In genomic region chr3:107414325-107414964, GRCh38 we compare ENCODE assay signal across 15 cellular contexts. TPM values are rescaled to one million over a fixed set of nuclear protein-coding genes. Genes with fewer than 3 reads are reported as not detected.
DNase-seq lines count a peak whose midpoint lies in the region; ATAC-seq lines count a peak whose summit lies in the region.
"Had no signal": no experiment of that assay in that cellular context is flagged by ENCODE, and none has a peak within 500 bp of the region (broad histone marks: within the 10 kb centered on the region; RNA-seq: fewer than 3 reads in every experiment).

No MANE protein-coding gene starts in this region.

- H3K27ac Mint-ChIP-seq in activated naive CD4-positive, alpha-beta T cell treated with anti-CD3 and anti-CD28 coated beads for 36 hours, result no peak overlapping the region
- H3K27ac Mint-ChIP-seq in stimulated activated naive CD8-positive, alpha-beta T cell treated with anti-CD3 and anti-CD28 coated beads, Interleukin-15, amount 100 ng/mL, for 72 hours, result peak overlapping the region in 1 of 2 donors; percentile 59
- H3K27ac Mint-ChIP-seq: T-helper 17 cell had no signal

- H3K9me3 Mint-ChIP-seq in activated naive CD4-positive, alpha-beta T cell treated with anti-CD3 and anti-CD28 coated beads for 36 hours, result peaks cover 8% of the 10 kb centered on the region
- peaks cover 2 to 4% of the 10 kb centered on the region in 2 donors for H3K9me3 Mint-ChIP-seq in stimulated activated naive CD8-positive, alpha-beta T cell treated with anti-CD3 and anti-CD28 coated beads, Interleukin-15, amount 100 ng/mL, for 72 hours

- H3K4me1 Mint-ChIP-seq in activated naive CD4-positive, alpha-beta T cell treated with anti-CD3 and anti-CD28 coated beads for 36 hours (ENCODE audit: low read depth), result peaks cover 10% of the 10 kb centered on the region
- peaks cover 21% of the 10 kb centered on the region for H3K4me1 Mint-ChIP-seq in stimulated activated naive CD8-positive, alpha-beta T cell treated with anti-CD3 and anti-CD28 coated beads, Interleukin-15, amount 100 ng/mL, for 72 hours
- H3K4me1 Mint-ChIP-seq: T-helper 17 cell had no signal

- ATAC-seq in HG02642 (IDR thresholded peaks at IDR 0.05; ENCODE audit: poor library complexity, unreplicated experiment) (peak; percentile 79), HG03460 (IDR thresholded peaks at IDR 0.05; ENCODE audit: unreplicated experiment) (peak; percentile 95)
- ATAC-seq in stimulated activated naive CD8-positive, alpha-beta T cell treated with anti-CD3 and anti-CD28 coated beads, Interleukin-15, amount 100 ng/mL, for 72 hours, result peak; percentile 88
- ATAC-seq: T-helper 17 cell had no signal

- peak; percentile 14 for DNase-seq in activated naive CD4-positive, alpha-beta T cell treated with anti-CD3 and anti-CD28 coated beads for 36 hours
- DNase-seq in activated naive CD4-positive, alpha-beta T cell treated with Interleukin-2 at 50 U/mL for 16 hours, result no peak
- no peak for DNase-seq in stimulated activated naive CD8-positive, alpha-beta T cell treated with anti-CD3 and anti-CD28 coated beads, Interleukin-15, amount 100 ng/mL, for 72 hours
- no peak for DNase-seq in dermis blood vessel endothelial cell
- no peak for DNase-seq in MV-4-11 (lab: John Stamatoyannopoulos, UW)
- no peak for DNase-seq in SHP77 (lab: John Stamatoyannopoulos, UW)
- DNase-seq: esophagus squamous epithelium, GOT3, NCI-H526, T-helper 17 cell had no signal

- CTCF ChIA-PET in activated naive CD4-positive, alpha-beta T cell treated with anti-CD3 and anti-CD28 coated beads for 36 hours (lab: Charles Lee), result interaction anchor here (1.6 to 2.4 kb wide), 3 partner anchors 15 to 179 kb away, joined by 5 to 10 read pairs (median 9); no protein-coding TSS in a partner anchor

- intact Hi-C loops in activated naive CD4-positive, alpha-beta T cell treated with anti-CD3 and anti-CD28 coated beads for 36 hours (cut with micrococcal nuclease), result loop anchor here (1.0 to 10.0 kb wide), 4 partner anchors 16 to 1082 kb away; partner anchors contain the start of gene HHLA2

- H3K4me3 Mint-ChIP-seq in activated naive CD4-positive, alpha-beta T cell treated with anti-CD3 and anti-CD28 coated beads for 36 hours, result no peak overlapping the region
- no peak overlapping the region for H3K4me3 Mint-ChIP-seq in stimulated activated naive CD8-positive, alpha-beta T cell treated with anti-CD3 and anti-CD28 coated beads, Interleukin-15, amount 100 ng/mL, for 72 hours
- H3K4me3 Mint-ChIP-seq: T-helper 17 cell had no signal

- peaks cover 2% of the 10 kb centered on the region for H3K36me3 Mint-ChIP-seq in activated naive CD4-positive, alpha-beta T cell treated with anti-CD3 and anti-CD28 coated beads for 36 hours (ENCODE audit: low read depth)

- H3K27me3 Mint-ChIP-seq in activated naive CD4-positive, alpha-beta T cell treated with anti-CD3 and anti-CD28 coated beads for 36 hours (ENCODE audit: low read depth), result no peaks in the 10 kb centered on the region
- peaks cover 14% of the 10 kb centered on the region for H3K27me3 Mint-ChIP-seq in stimulated activated naive CD8-positive, alpha-beta T cell treated with anti-CD3 and anti-CD28 coated beads, Interleukin-15, amount 100 ng/mL, for 72 hours

RNA-seq across cellular contexts. Expression of gene CCDC54, which starts 37.2 kb away (rescaled TPM):
- not detected for total RNA-seq in activated naive CD4-positive, alpha-beta T cell treated with anti-CD3 and anti-CD28 coated beads for 36 hours
- not detected in 2 replicates for total RNA-seq in dermis blood vessel endothelial cell
- total RNA-seq: cardiac septum, esophagus squamous epithelium, kidney epithelial cell, LHCN-M2, T-helper 17 cell had no signal
